In genomic region chr17:42054101-42054500, GRCh38 we compare ENCODE assay signal across 20 cellular contexts. TPM values are rescaled to one million over a fixed set of nuclear protein-coding genes. Genes with fewer than 3 reads are reported as not detected.
DNase-seq lines count a peak whose midpoint lies in the region; ATAC-seq, FAIRE-seq and TF ChIP-seq lines count a peak whose summit lies in the region.
"Had no signal": no experiment of that assay in that cellular context is flagged by ENCODE, and none has a peak within 500 bp of the region (broad histone marks: within the 10 kb centered on the region; RNA-seq: fewer than 3 reads in every experiment).

No MANE protein-coding gene starts in this region.

- H3K4me1 Mint-ChIP-seq in H9 = peaks cover 49 to 70% of the 10 kb centered on the region in 2 experiments
- H3K4me1 Mint-ChIP-seq in neural progenitor cell = peaks cover 54% of the 10 kb centered on the region
- H3K4me1 Mint-ChIP-seq in naive thymus-derived CD8-positive, alpha-beta T cell = peaks cover 4 to 9% (median 7%) of the 10 kb centered on the region in 4 donors
- peaks cover 34% of the 10 kb centered on the region for H3K4me1 Mint-ChIP-seq in mesothelial cell of epicardium

- H3K23ac ChIP-seq in H9 (ENCODE audit: insufficient read length, low read depth, low read length) = no peak overlapping the region

- no peak overlapping the region for H4K8ac ChIP-seq in H9 (replicated peaks; ENCODE audit: insufficient read length, low read depth, low read length)

- H3K14ac ChIP-seq in H9 (ENCODE audit: insufficient read depth, low read length) = no peak overlapping the region

- no peaks in the 10 kb centered on the region for H3K9me3 ChIP-seq in H9 (ENCODE audit: control insufficient read depth, low read depth, low read length)
- H3K9me3 ChIP-seq in neural progenitor cell (ENCODE audit: low read depth) = no peaks in the 10 kb centered on the region
- H3K9me3 ChIP-seq: A549 had no signal

- H3K79me2 ChIP-seq in H9 (ENCODE audit: insufficient read depth, low read length) (no peaks in the 10 kb centered on the region), neural progenitor cell (ENCODE audit: low read depth) (no peaks in the 10 kb centered on the region)

- H2BK5ac ChIP-seq in H9 (ENCODE audit: insufficient read length, low read length) = no peak overlapping the region

- no peak overlapping the region for H3K4me3 ChIP-seq in bronchial epithelial cell (ENCODE audit: low read depth, low read length)
- no peak overlapping the region for H3K4me3 ChIP-seq in neural progenitor cell
- H3K4me3 ChIP-seq: A549 had no signal

- H3K23me2 ChIP-seq in H9 (ENCODE audit: insufficient read length, low read depth, low read length, poor library complexity, severe bottlenecking) = peaks cover 9% of the 10 kb centered on the region

- H3K27me3 ChIP-seq in H9 (ENCODE audit: insufficient read depth, low read length) (no peaks in the 10 kb centered on the region), bronchial epithelial cell (ENCODE audit: control insufficient read depth, insufficient read depth, low read length) (peaks cover 6% of the 10 kb centered on the region), neural progenitor cell (peaks cover 25% of the 10 kb centered on the region)

- no peak overlapping the region for H4K91ac ChIP-seq in H9 (ENCODE audit: insufficient read length, low read depth, low read length)

- no peak for ATAC-seq in naive thymus-derived CD8-positive, alpha-beta T cell
- ATAC-seq: A549, HCT116 had no signal

- no peak overlapping the region for H2AK5ac ChIP-seq in H9 (ENCODE audit: insufficient read length, low read length)

- no peaks in the 10 kb centered on the region for H3K79me1 ChIP-seq in H9 (ENCODE audit: insufficient read depth, low read depth, low read length, poor library complexity, severe bottlenecking)

- H2AFZ ChIP-seq in H9 (ENCODE audit: low read length) (no peak overlapping the region), neural progenitor cell (replicated peaks) (no peak overlapping the region)

- no peak overlapping the region for H3K4me3 Mint-ChIP-seq in H9
- no peak overlapping the region for H3K4me3 Mint-ChIP-seq in neural progenitor cell
- H3K4me3 Mint-ChIP-seq in naive thymus-derived CD8-positive, alpha-beta T cell = no peak overlapping the region
- no peak overlapping the region for H3K4me3 Mint-ChIP-seq in mesothelial cell of epicardium
- H3K4me3 Mint-ChIP-seq: CD14-positive monocyte; CD4-positive, alpha-beta memory T cell had no signal

- no peak overlapping the region for H2BK12ac ChIP-seq in H9 (ENCODE audit: insufficient read length, low read depth, low read length)

- H3K27ac ChIP-seq in H9 (ENCODE audit: insufficient read length, low read depth, low read length) (no peak overlapping the region), neural progenitor cell (no peak overlapping the region)
- H3K27ac ChIP-seq: A549, KMS-11 had no signal

- WGBS in H9 (ENCODE audit: extremely low coverage, insufficient read length, low lambda C conversion rate) = no CpG with 5 or more reads among the region's 3 CpGs

- H4K5ac ChIP-seq in H9 (ENCODE audit: insufficient read length, low read depth, low read length) = no peak overlapping the region

- TF ChIP-seq CTCF in H9 (conservative IDR thresholded peaks at IDR 0.05) (no peak), bronchial epithelial cell (IDR thresholded peaks at IDR 0.05; ENCODE audit: insufficient read depth, low read length, severe bottlenecking) (no peak), neural progenitor cell (IDR thresholded peaks at IDR 0.05) (no peak), mesothelial cell of epicardium (IDR thresholded peaks at IDR 0.05; ENCODE audit: unreplicated experiment) (no peak)

- H4K20me1 ChIP-seq in H9 (ENCODE audit: control insufficient read depth, insufficient read depth, insufficient read length) (no peaks in the 10 kb centered on the region), neural progenitor cell (ENCODE audit: low read depth) (no peaks in the 10 kb centered on the region)

- no peak overlapping the region for H3K18ac ChIP-seq in H9 (ENCODE audit: insufficient read length, low read depth, low read length)

- H2BK20ac ChIP-seq in H9 (ENCODE audit: low read depth, low read length, poor library complexity, severe bottlenecking) = no peak overlapping the region

- H3K4me2 ChIP-seq in H9 (ENCODE audit: insufficient read depth, insufficient read length, low read length) = no peak overlapping the region
- H3K4me2 ChIP-seq in neural progenitor cell = peak overlapping the region; percentile 49
- H3K4me2 ChIP-seq: A549, KMS-11 had no signal

- POLR2A ChIA-PET in naive thymus-derived CD8-positive, alpha-beta T cell (lab: Charles Lee) = no interaction called here

- H2BK15ac ChIP-seq in H9 (ENCODE audit: low read depth, low read length) = no peak overlapping the region

- H3K36me3 Mint-ChIP-seq in H9 (ENCODE audit: insufficient read depth in 1 of 3, low read depth in 3 of 3) = no peaks in the 10 kb centered on the region; a peak in 1 of 7 replicates
- no peaks in the 10 kb centered on the region for H3K36me3 Mint-ChIP-seq in neural progenitor cell
- no peaks in the 10 kb centered on the region for H3K36me3 Mint-ChIP-seq in naive thymus-derived CD8-positive, alpha-beta T cell
- no peaks in the 10 kb centered on the region for H3K36me3 Mint-ChIP-seq in mesothelial cell of epicardium
- H3K36me3 Mint-ChIP-seq: CD14-positive monocyte; CD4-positive, alpha-beta memory T cell had no signal

- no peak overlapping the region for H3T11ph ChIP-seq in H9 (ENCODE audit: low read length)

- H3K56ac ChIP-seq in H9 (ENCODE audit: insufficient read length, low read depth, low read length) = no peak overlapping the region

- DNase-seq in H9 = peak; percentile 30
- no peak for DNase-seq in bronchial epithelial cell (ENCODE audit: low read depth)
- no peak for DNase-seq in neural progenitor cell (ENCODE audit: low spot score)
- DNase-seq in naive thymus-derived CD8-positive, alpha-beta T cell = no peak
- DNase-seq in A172 (ENCODE audit: low spot score) = no peak
- DNase-seq in mesothelial cell of epicardium (ENCODE audit: low spot score in 2 of 2, unreplicated experiment in 2 of 2) = no peak
- DNase-seq in activated CD4-positive, alpha-beta T cell treated with anti-CD3 and anti-CD28 coated beads, Interleukin-2, amount 50 U/mL, for 1 hour = no peak
- DNase-seq: AML-193; CD4-positive, alpha-beta memory T cell; DMS153; DMS79; GDM1 had no signal

- H3K36me3 ChIP-seq in bronchial epithelial cell (ENCODE audit: control insufficient read depth, insufficient read depth, low read length) (no peaks in the 10 kb centered on the region), neural progenitor cell (no peaks in the 10 kb centered on the region)

- H3K27me3 Mint-ChIP-seq in H9 (ENCODE audit: low read depth) (peaks cover 28% of the 10 kb centered on the region), neural progenitor cell (ENCODE audit: insufficient read depth, low read depth) (peaks cover 25% of the 10 kb centered on the region), mesothelial cell of epicardium (ENCODE audit: low read depth) (peaks cover 28% of the 10 kb centered on the region)
- peaks cover 7 to 42% (median 26%) of the 10 kb centered on the region in 5 donors for H3K27me3 Mint-ChIP-seq in naive thymus-derived CD8-positive, alpha-beta T cell

- FAIRE-seq in bronchial epithelial cell (lab: Jason Lieb, UNC) = peak; percentile 87
- FAIRE-seq: A549, GM12892, GM18507, H54 had no signal

- H3K9ac ChIP-seq in H9 (ENCODE audit: extremely low read depth, insufficient read length, low read length) = no peak overlapping the region
- H3K9ac ChIP-seq in neural progenitor cell = no peak overlapping the region
- H3K9ac ChIP-seq: KMS-11 had no signal

- H3K9me3 Mint-ChIP-seq in H9 (no peaks in the 10 kb centered on the region; a peak in 1 of 5 replicates), neural progenitor cell (no peaks in the 10 kb centered on the region), mesothelial cell of epicardium (no peaks in the 10 kb centered on the region)
- no peaks in the 10 kb centered on the region for H3K9me3 Mint-ChIP-seq in naive thymus-derived CD8-positive, alpha-beta T cell
- H3K9me3 Mint-ChIP-seq: CD4-positive, alpha-beta memory T cell had no signal

- H2BK120ac ChIP-seq in H9 (ENCODE audit: low read depth, low read length, poor library complexity, severe bottlenecking) = no peak overlapping the region

- H3K27ac Mint-ChIP-seq in H9 (no peak overlapping the region), neural progenitor cell (no peak overlapping the region), mesothelial cell of epicardium (no peak overlapping the region)
- H3K27ac Mint-ChIP-seq in naive thymus-derived CD8-positive, alpha-beta T cell = no peak overlapping the region
- H3K27ac Mint-ChIP-seq: CD4-positive, alpha-beta memory T cell had no signal

- H3F3A ChIP-seq in neural progenitor cell (ENCODE audit: low read depth) = peaks cover 31% of the 10 kb centered on the region

- no peak overlapping the region for H3K4ac ChIP-seq in H9 (ENCODE audit: low read depth, low read length)

- peaks cover 9% of the 10 kb centered on the region; the same call in 1 of the 2 replicates for H3K4me1 ChIP-seq in H9 (ENCODE audit: insufficient read depth, low read length)
- peaks cover 30% of the 10 kb centered on the region for H3K4me1 ChIP-seq in neural progenitor cell

RNA-seq across cellular contexts. Expression of gene C17orf113, which starts 3.7 kb away (rescaled TPM):
- 1.0 and 1.2 TPM in 2 replicates for total RNA-seq in H9 (2021)
- total RNA-seq in bronchial epithelial cell = 0.26 and 0.64 TPM in 2 replicates
- 2.2 and 5.5 TPM in 2 replicates for total RNA-seq in neural progenitor cell (ENCODE audit: low replicate concordance)
- under 1 TPM; 0.52 to 0.94 TPM for total RNA-seq in naive thymus-derived CD8-positive, alpha-beta T cell
- under 1 TPM; 0.09 to 0.33 (median 0.13) TPM for polyA plus RNA-seq in naive thymus-derived CD8-positive, alpha-beta T cell
- total RNA-seq in A172 (2014; rRNA removed; shearing (Covaris generic)) = not detected in 2 replicates
- total RNA-seq in mesothelial cell of epicardium = 4.1 to 5.1 TPM (median 4.4 TPM) in 3 replicates

RNA-seq across cellular contexts. Expression of gene NKIRAS2, which starts 34.2 kb away (rescaled TPM):
- total RNA-seq in H9 (2021) (36.6 and 37.1 TPM in 2 replicates), bronchial epithelial cell (13.7 and 31.1 TPM in 2 replicates), neural progenitor cell (ENCODE audit: low replicate concordance) (23.7 and 50.1 TPM in 2 replicates), mesothelial cell of epicardium (47.2 to 49.6 TPM (median 48.1 TPM) in 3 replicates)
- 10 to 100 TPM; 19.1 to 19.2 TPM for total RNA-seq in naive thymus-derived CD8-positive, alpha-beta T cell
- 10 to 100 TPM; 20.5 to 30.2 (median 21.9) TPM for polyA plus RNA-seq in naive thymus-derived CD8-positive, alpha-beta T cell
- 48.6 and 51.8 TPM in 2 replicates for total RNA-seq in A172 (2014; rRNA removed; shearing (Covaris generic))

RNA-seq across cellular contexts. Expression of gene DNAJC7, which starts 36.9 kb away (rescaled TPM):
- total RNA-seq in H9 (2021) (135 and 141 TPM in 2 replicates), bronchial epithelial cell (47.7 and 77.2 TPM in 2 replicates), neural progenitor cell (ENCODE audit: low replicate concordance) (80.7 and 92.5 TPM in 2 replicates), mesothelial cell of epicardium (97.2 to 103 TPM (median 97.7 TPM) in 3 replicates)
- 100 to 1,000 TPM; 118 to 129 TPM for total RNA-seq in naive thymus-derived CD8-positive, alpha-beta T cell
- 10 to 100 TPM; 63.6 to 70.1 (median 66.2) TPM for polyA plus RNA-seq in naive thymus-derived CD8-positive, alpha-beta T cell
- total RNA-seq in A172 (2014; rRNA removed; shearing (Covaris generic)) = 118 and 132 TPM in 2 replicates

RNA-seq across cellular contexts. Expression of gene ZNF385C, which starts 44.2 kb away (rescaled TPM):
- 2.8 and 3.1 TPM in 2 replicates for total RNA-seq in H9 (2021)
- under 0.01 and 0.26 TPM in 2 replicates for total RNA-seq in bronchial epithelial cell
- 5.0 and 7.5 TPM in 2 replicates for total RNA-seq in neural progenitor cell (ENCODE audit: low replicate concordance)
- total RNA-seq in naive thymus-derived CD8-positive, alpha-beta T cell = under 1 TPM; 0.18 to 0.36 TPM
- under 1 TPM in 2 of 3 donors, not detected in 1; 0.09 to 0.10 TPM for polyA plus RNA-seq in naive thymus-derived CD8-positive, alpha-beta T cell
- not detected in 2 replicates for total RNA-seq in A172 (2014; rRNA removed; shearing (Covaris generic))
- total RNA-seq in mesothelial cell of epicardium = 2.2 to 2.9 TPM (median 2.5 TPM) in 3 replicates
- polyA plus RNA-seq: BJ; CD4-positive, alpha-beta memory T cell had no signal

RNA-seq across cellular contexts. Expression of gene DHX58, which starts 58.4 kb away (rescaled TPM):
- total RNA-seq in H9 (2021) (3.9 and 4.5 TPM in 2 replicates), bronchial epithelial cell (4.4 and 5.0 TPM in 2 replicates), neural progenitor cell (ENCODE audit: low replicate concordance) (0.12 TPM in 1 of 2 replicates, not detected in the other), mesothelial cell of epicardium (10.5 to 11.6 TPM (median 11.3 TPM) in 3 replicates)
- total RNA-seq in naive thymus-derived CD8-positive, alpha-beta T cell = 10 to 100 TPM; 53.1 to 57.3 TPM
- 10 to 100 TPM in 2 of 3 donors, 1 to 10 TPM in 1; 7.3 to 21.7 (median 13.6) TPM for polyA plus RNA-seq in naive thymus-derived CD8-positive, alpha-beta T cell
- 7.8 and 10.0 TPM in 2 replicates for total RNA-seq in A172 (2014; rRNA removed; shearing (Covaris generic))
